13 cellular contexts compared by ENCODE assay signal in genomic region chr9:136088939-136089696, GRCh38. TPM values are rescaled to one million over a fixed set of nuclear protein-coding genes. Genes with fewer than 3 reads are reported as not detected.
DNase-seq lines count a peak whose midpoint lies in the region; ATAC-seq and TF ChIP-seq lines count a peak whose summit lies in the region.
"Had no signal": no experiment of that assay in that cellular context is flagged by ENCODE, and none has a peak within 500 bp of the region (broad histone marks: within the 10 kb centered on the region; RNA-seq: fewer than 3 reads in every experiment).

No MANE protein-coding gene starts in this region.

- no peak overlapping the region for H3K27ac ChIP-seq in CD8-positive, alpha-beta T cell (ENCODE audit: low read depth, low read length)
- H3K27ac ChIP-seq in MM.1S (ENCODE audit: low read length) (no peak overlapping the region), cingulate gyrus (ENCODE audit: low read depth, low read length) (peak overlapping the region; percentile 39), neural progenitor cell (no peak overlapping the region), smooth muscle cell (ENCODE audit: low read depth) (no peak overlapping the region)

- H3K27ac Mint-ChIP-seq in CD8-positive, alpha-beta T cell: no peak overlapping the region
- H3K27ac Mint-ChIP-seq in neural progenitor cell: no peak overlapping the region
- H3K27ac Mint-ChIP-seq: T-helper 1 cell treated with Interleukin-12 subunit alpha and Interleukin-12 subunit beta and Interleukin-4 antibody, amounts not matched to agents 30 μg/mL and 1 μg/mL, for 36 hours had no signal

- WGBS in smooth muscle cell (ENCODE audit: low lambda C conversion rate): 82% methylated on average over 22 of the region's 22 CpGs

- H3K27me3 Mint-ChIP-seq in CD8-positive, alpha-beta T cell (ENCODE audit: low read depth): no peaks in the 10 kb centered on the region
- H3K27me3 Mint-ChIP-seq in neural progenitor cell (ENCODE audit: insufficient read depth, low read depth): peaks cover 8% of the 10 kb centered on the region

- H3F3A ChIP-seq in MM.1S (ENCODE audit: insufficient read depth, low read length) (no peaks in the 10 kb centered on the region), neural progenitor cell (ENCODE audit: low read depth) (peaks cover 16% of the 10 kb centered on the region), smooth muscle cell (ENCODE audit: low read depth) (no peaks in the 10 kb centered on the region)

- H3K9me3 ChIP-seq in CD8-positive, alpha-beta T cell (ENCODE audit: low read length): no peaks in the 10 kb centered on the region
- H3K9me3 ChIP-seq in MM.1S (replicated peaks; ENCODE audit: insufficient read depth, low read length) (no peaks in the 10 kb centered on the region), neural progenitor cell (ENCODE audit: low read depth) (no peaks in the 10 kb centered on the region), smooth muscle cell (replicated peaks; ENCODE audit: low read depth) (no peaks in the 10 kb centered on the region)
- H3K9me3 ChIP-seq: HAP-1 had no signal

- H3K4me3 ChIP-seq in CD8-positive, alpha-beta T cell (ENCODE audit: low read depth, low read length): no peak overlapping the region
- H3K4me3 ChIP-seq in MM.1S (ENCODE audit: low read length): no peak overlapping the region
- no peak overlapping the region for H3K4me3 ChIP-seq in neural progenitor cell
- H3K4me3 ChIP-seq in smooth muscle cell: no peak overlapping the region
- H3K4me3 ChIP-seq: HAP-1 had no signal

- peaks cover 34% of the 10 kb centered on the region for H3K4me1 Mint-ChIP-seq in CD8-positive, alpha-beta T cell (ENCODE audit: low read depth)
- peaks cover 22% of the 10 kb centered on the region for H3K4me1 Mint-ChIP-seq in neural progenitor cell

- no peaks in the 10 kb centered on the region for H3K36me3 Mint-ChIP-seq in CD8-positive, alpha-beta T cell
- H3K36me3 Mint-ChIP-seq in neural progenitor cell: no peaks in the 10 kb centered on the region

- DNase-seq in CD8-positive, alpha-beta T cell: peak in 1 of 7 experiments; percentile 20
- DNase-seq in MM.1S (no peak), neural progenitor cell (ENCODE audit: low spot score) (peak; percentile 1), SHP77 treated with DMSO at 0.1 percent for 48 hours (lab: John Stamatoyannopoulos, UW) (no peak), cerebellar cortex (ENCODE audit: low spot score) (no peak), smooth muscle cell (lab: John Stamatoyannopoulos, UW; ENCODE audit: unreplicated experiment) (no peak)
- no peak for DNase-seq in activated CD4-positive, alpha-beta T cell treated with anti-CD3 and anti-CD28 coated beads, Interleukin-2, amount 50 U/mL, for 48 hours
- DNase-seq: activated T-cell treated with anti-CD3 and anti-CD28 coated beads, Interleukin-2, amount 50 U/mL, for 1 hour; cerebellar nuclear complex; stimulated activated CD4-positive, alpha-beta T cell treated with anti-CD3 and anti-CD28 coated beads, Interleukin-2, amount 100 ng/mL, for 24 hours had no signal

- H3K9me2 ChIP-seq in MM.1S (replicated peaks; ENCODE audit: insufficient read depth, low read length): no peaks in the 10 kb centered on the region

- H3K79me2 ChIP-seq in MM.1S (ENCODE audit: low read length): no peaks in the 10 kb centered on the region
- H3K79me2 ChIP-seq in neural progenitor cell (ENCODE audit: low read depth): peaks cover 6% of the 10 kb centered on the region
- peaks cover 99% of the 10 kb centered on the region for H3K79me2 ChIP-seq in smooth muscle cell (ENCODE audit: low read depth)

- no peak for TF ChIP-seq CTCF in CD8-positive, alpha-beta T cell (IDR thresholded peaks at IDR 0.05)
- TF ChIP-seq CTCF in MM.1S (IDR thresholded peaks at IDR 0.05; ENCODE audit: low read length) (no peak), neural progenitor cell (IDR thresholded peaks at IDR 0.05) (no peak), smooth muscle cell (IDR thresholded peaks at IDR 0.05; ENCODE audit: borderline replicate concordance, insufficient read depth, poor library complexity, severe bottlenecking) (no peak)

- POLR2A ChIA-PET in CD8-positive, alpha-beta T cell (lab: Charles Lee): interaction anchor here (1.6 kb wide), 1 partner anchor 32 kb away, joined by 4 read pairs; no protein-coding TSS in a partner anchor

- intact Hi-C loops in CD8-positive, alpha-beta T cell (cut with DNase I, micrococcal nuclease): loop anchor here (1.0 kb wide), 2 partner anchors 20 to 34 kb away; no protein-coding TSS in a partner anchor

- H3K27me3 ChIP-seq in CD8-positive, alpha-beta T cell (ENCODE audit: insufficient read depth, low read length): no peaks in the 10 kb centered on the region
- H3K27me3 ChIP-seq in MM.1S (replicated peaks; ENCODE audit: insufficient read depth, low read length) (peaks cover 100% of the 10 kb centered on the region), neural progenitor cell (peaks cover 9% of the 10 kb centered on the region), smooth muscle cell (ENCODE audit: low read depth) (no peaks in the 10 kb centered on the region)

- H2AFZ ChIP-seq in MM.1S (ENCODE audit: low read length) (no peak overlapping the region), neural progenitor cell (replicated peaks) (no peak overlapping the region), smooth muscle cell (ENCODE audit: low read depth) (no peak overlapping the region)

- H3K4me2 ChIP-seq in MM.1S (ENCODE audit: low read depth, low read length) (peak overlapping the region; percentile 37; the same call in 1 of the 2 replicates), neural progenitor cell (no peak overlapping the region), smooth muscle cell (no peak overlapping the region)

- H3K4me1 ChIP-seq in CD8-positive, alpha-beta T cell (ENCODE audit: insufficient read depth, low read length): peaks cover 23% of the 10 kb centered on the region
- H3K4me1 ChIP-seq in MM.1S (ENCODE audit: low read length): no peaks in the 10 kb centered on the region
- H3K4me1 ChIP-seq in neural progenitor cell: peaks cover 35% of the 10 kb centered on the region
- H3K4me1 ChIP-seq in smooth muscle cell (ENCODE audit: low read depth): peaks cover 16% of the 10 kb centered on the region

- no peaks in the 10 kb centered on the region for H3K36me3 ChIP-seq in CD8-positive, alpha-beta T cell (ENCODE audit: insufficient read depth, low read length)
- H3K36me3 ChIP-seq in MM.1S (replicated peaks; ENCODE audit: insufficient read depth, low read length) (no peaks in the 10 kb centered on the region), neural progenitor cell (no peaks in the 10 kb centered on the region), smooth muscle cell (ENCODE audit: low read depth) (no peaks in the 10 kb centered on the region)

- H3K9me3 Mint-ChIP-seq in CD8-positive, alpha-beta T cell: no peaks in the 10 kb centered on the region
- no peaks in the 10 kb centered on the region for H3K9me3 Mint-ChIP-seq in neural progenitor cell
- H3K9me3 Mint-ChIP-seq: T-helper 1 cell treated with Interleukin-12 subunit alpha and Interleukin-12 subunit beta and Interleukin-4 antibody, amounts not matched to agents 30 μg/mL and 1 μg/mL, for 36 hours had no signal

- no peak overlapping the region for H3K4me3 Mint-ChIP-seq in CD8-positive, alpha-beta T cell
- no peak overlapping the region for H3K4me3 Mint-ChIP-seq in neural progenitor cell
- H3K4me3 Mint-ChIP-seq: T-helper 1 cell treated with Interleukin-12 subunit alpha and Interleukin-12 subunit beta and Interleukin-4 antibody, amounts not matched to agents 30 μg/mL and 1 μg/mL, for 36 hours had no signal

- H3K9ac ChIP-seq in MM.1S (ENCODE audit: low read length) (no peak overlapping the region), neural progenitor cell (no peak overlapping the region), smooth muscle cell (ENCODE audit: low read depth) (no peak overlapping the region)

- CTCF ChIA-PET in CD8-positive, alpha-beta T cell (lab: Charles Lee): interaction anchor here (1.3 to 7.2 kb wide), 6 partner anchors 12 to 121 kb away, joined by 3 to 103 read pairs (median 5); no protein-coding TSS in a partner anchor

- ATAC-seq in CD8-positive, alpha-beta T cell: peak; percentile 37

- H4K20me1 ChIP-seq in MM.1S (ENCODE audit: insufficient read depth, low read length) (no peaks in the 10 kb centered on the region), neural progenitor cell (ENCODE audit: low read depth) (peaks cover 39% of the 10 kb centered on the region), smooth muscle cell (ENCODE audit: low read depth) (peaks cover 100% of the 10 kb centered on the region)

RNA-seq across cellular contexts. Expression of gene NACC2, which starts 6.0 kb away (rescaled TPM):
- 1 to 10 TPM; 1.7 to 1.8 TPM for total RNA-seq in CD8-positive, alpha-beta T cell
- total RNA-seq in neural progenitor cell (ENCODE audit: low replicate concordance) (4.5 and 9.1 TPM in 2 replicates), smooth muscle cell (6.9 and 8.8 TPM in 2 replicates)
- polyA plus RNA-seq in smooth muscle cell: 5.4 and 6.7 TPM in 2 replicates

RNA-seq across cellular contexts. Expression of gene TMEM250, which starts 29.6 kb away (rescaled TPM):
- 1 to 10 TPM; 7.6 to 7.7 TPM for total RNA-seq in CD8-positive, alpha-beta T cell
- 16.3 and 46.2 TPM in 2 replicates for total RNA-seq in neural progenitor cell (ENCODE audit: low replicate concordance)
- total RNA-seq in smooth muscle cell: 13.0 and 26.7 TPM in 2 replicates
- polyA plus RNA-seq in smooth muscle cell: 38.2 and 41.5 TPM in 2 replicates
